11 cellular contexts compared by ENCODE assay signal in the genomic region with DNA sequence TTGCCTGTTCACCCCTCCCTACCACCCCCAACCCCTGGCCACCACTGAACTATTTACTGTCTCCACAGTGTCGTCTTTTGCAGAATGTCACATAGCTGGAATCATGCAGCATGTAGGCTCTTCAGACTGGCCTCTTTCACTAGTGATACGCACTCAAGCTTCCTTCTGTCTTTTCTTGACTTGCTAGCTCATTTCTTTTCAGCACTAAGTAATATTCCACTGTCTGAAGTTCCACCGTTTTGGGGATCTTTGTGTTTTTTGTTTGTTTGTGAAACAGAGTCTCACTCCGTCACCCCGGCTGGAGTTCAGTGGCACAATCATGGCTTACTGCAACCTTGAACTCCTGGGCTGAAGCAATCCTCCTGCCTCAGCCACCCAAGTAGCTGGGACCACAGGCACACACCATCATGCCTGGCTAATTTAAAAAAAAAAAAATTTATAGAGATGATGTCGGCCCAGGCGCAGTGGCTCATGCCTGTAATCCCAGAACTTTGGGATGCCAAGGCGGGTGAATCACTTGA. TPM values are rescaled to one million over a fixed set of nuclear protein-coding genes. Genes with fewer than 3 reads are reported as not detected.
A peak's percentile ranks its signal among the peaks of the same experiment; 100 is the strongest.
DNase-seq lines count a peak whose midpoint lies in the region; ATAC-seq, FAIRE-seq and TF ChIP-seq lines count a peak whose summit lies in the region.
"Had no signal": no experiment of that assay in that cellular context is flagged by ENCODE, and none has a peak within 500 bp of the region (broad histone marks: within the 10 kb centered on the region; RNA-seq: fewer than 3 reads in every experiment).

No MANE protein-coding gene starts in this region.

- H4K8ac ChIP-seq in H9 (replicated peaks; ENCODE audit: insufficient read length, low read depth, low read length) = no peak overlapping the region

- H2BK5ac ChIP-seq in H9 (ENCODE audit: insufficient read length, low read length) = no peak overlapping the region

- no peak overlapping the region for H3K18ac ChIP-seq in H9 (ENCODE audit: insufficient read length, low read depth, low read length)

- POLR2A ChIA-PET in CD4-positive, alpha-beta memory T cell (lab: Charles Lee; ENCODE audit: partially characterized antibody) = no interaction called here
- POLR2A ChIA-PET in PC-3 (lab: Charles Lee; ENCODE audit: unreplicated experiment) = no interaction called here

- no peak overlapping the region for H3K14ac ChIP-seq in H9 (ENCODE audit: insufficient read depth, low read length)

- H3K9me3 ChIP-seq in CD4-positive, alpha-beta memory T cell (ENCODE audit: control insufficient read depth in 1 of 2, low read length in 2 of 2) = no peaks in the 10 kb centered on the region
- no peaks in the 10 kb centered on the region for H3K9me3 ChIP-seq in H9 (ENCODE audit: control insufficient read depth, low read depth, low read length)
- no peaks in the 10 kb centered on the region for H3K9me3 ChIP-seq in PC-3 (ENCODE audit: low read length)
- H3K9me3 ChIP-seq in hepatocyte (ENCODE audit: low read depth) = no peaks in the 10 kb centered on the region
- no peaks in the 10 kb centered on the region for H3K9me3 ChIP-seq in pancreas

- no peak overlapping the region for H3K56ac ChIP-seq in H9 (ENCODE audit: insufficient read length, low read depth, low read length)

- H3K4me1 Mint-ChIP-seq in CD4-positive, alpha-beta memory T cell = peaks cover 5 to 6% (median 6%) of the 10 kb centered on the region in 4 donors
- no peaks in the 10 kb centered on the region for H3K4me1 Mint-ChIP-seq in H9

- no peak for DNase-seq in CD4-positive, alpha-beta memory T cell
- DNase-seq in H9 (no peak), PC-3 (no peak), hepatocyte (ENCODE audit: low spot score) (no peak), pancreas (no peak), NCI-H2107 (lab: John Stamatoyannopoulos, UW) (no peak)
- DNase-seq: kidney, NCI-H2029 treated with DMSO at 0.1 percent for 48 hours had no signal

- H2BK20ac ChIP-seq in H9 (ENCODE audit: low read depth, low read length, poor library complexity, severe bottlenecking) = no peak overlapping the region

- no peaks in the 10 kb centered on the region for H3K23me2 ChIP-seq in H9 (ENCODE audit: insufficient read length, low read depth, low read length, poor library complexity, severe bottlenecking)

- no peak overlapping the region for H4K91ac ChIP-seq in H9 (ENCODE audit: insufficient read length, low read depth, low read length)

- no peaks in the 10 kb centered on the region for H3K79me1 ChIP-seq in H9 (ENCODE audit: insufficient read depth, low read depth, low read length, poor library complexity, severe bottlenecking)

- ATAC-seq in PC-3 = no peak
- no peak for ATAC-seq in pancreas
- ATAC-seq in GM19328 (IDR thresholded peaks at IDR 0.05; ENCODE audit: unreplicated experiment) = no peak
- no peak for ATAC-seq in GM18873 (IDR thresholded peaks at IDR 0.05; ENCODE audit: low FRiP score, unreplicated experiment)

- H2BK12ac ChIP-seq in H9 (ENCODE audit: insufficient read length, low read depth, low read length) = no peak overlapping the region

- H2BK15ac ChIP-seq in H9 (ENCODE audit: low read depth, low read length) = no peak overlapping the region

- CTCF ChIA-PET in CD4-positive, alpha-beta memory T cell (lab: Charles Lee; ENCODE audit: partially characterized antibody) = interaction anchor here (0.7 to 4.4 kb wide), 24 partner anchors 11 to 934 kb away, joined by 3 to 68 read pairs (median 3); a partner anchor contains a TSS
- CTCF ChIA-PET in PC-3 (lab: Charles Lee) = interaction anchor here (0.6 kb wide), 1 partner anchor 193 kb away, joined by 4 read pairs; no protein-coding TSS in a partner anchor

- intact Hi-C loops in CD4-positive, alpha-beta memory T cell (cut with micrococcal nuclease) = loop anchor here (1.0 to 5.0 kb wide), 2 partner anchors 61 to 371 kb away; no protein-coding TSS in a partner anchor
- intact Hi-C loops in PC-3 (cut with micrococcal nuclease) (loop anchor here (1.0 kb wide), 1 partner anchor 77 kb away; no protein-coding TSS in a partner anchor), pancreas (cut with DNase I) (loop anchor here (5.0 to 10.0 kb wide), 3 partner anchors 76 to 231 kb away; no protein-coding TSS in a partner anchor)

- BruUV-seq in PC-3 (replicated peaks; lab: Mats Ljungman, UMichigan) = no TSS peak

- peak overlapping the region; percentile 42 for H3K4me2 ChIP-seq in H9 (ENCODE audit: insufficient read depth, insufficient read length, low read length)
- no peak overlapping the region for H3K4me2 ChIP-seq in PC-3 (ENCODE audit: low read length)
- H3K4me2 ChIP-seq in hepatocyte = peak overlapping the region; percentile 84

- no peak overlapping the region for H2AK5ac ChIP-seq in H9 (ENCODE audit: insufficient read length, low read length)

- H3K9me2 ChIP-seq in PC-3 (replicated peaks; ENCODE audit: low read length) (no peaks in the 10 kb centered on the region), hepatocyte (replicated peaks; ENCODE audit: insufficient read depth) (no peaks in the 10 kb centered on the region)

- no CpG with 5 or more reads among the region's 8 CpGs for WGBS in H9 (ENCODE audit: extremely low coverage, insufficient read length, low lambda C conversion rate)
- WGBS in hepatocyte (ENCODE audit: low lambda C conversion rate, missing lambda C conversion rate) = 92% methylated on average over 8 of the region's 8 CpGs
- 76 to 82% methylated on average over 8 of the region's 8 CpGs for WGBS in pancreas, 2 donors

- FAIRE-seq in pancreas (lab: Jason Lieb, UNC) = no peak
- FAIRE-seq: kidney had no signal

- H3K4me3 Mint-ChIP-seq in CD4-positive, alpha-beta memory T cell = peak overlapping the region in 5 of 8 donors; percentile 64 to 79 (median 72)
- peak overlapping the region in 1 of 2 experiments; percentile 71; a peak in 2 of 5 replicates for H3K4me3 Mint-ChIP-seq in H9

- H2AFZ ChIP-seq in H9 (ENCODE audit: low read length) (no peak overlapping the region), PC-3 (ENCODE audit: low read length) (peak overlapping the region; percentile 75), hepatocyte (no peak overlapping the region)

- H3K23ac ChIP-seq in H9 (ENCODE audit: insufficient read length, low read depth, low read length) = no peak overlapping the region

- H4K5ac ChIP-seq in H9 (ENCODE audit: insufficient read length, low read depth, low read length) = no peak overlapping the region

- no peaks in the 10 kb centered on the region for H3K36me3 Mint-ChIP-seq in CD4-positive, alpha-beta memory T cell
- H3K36me3 Mint-ChIP-seq in H9 (ENCODE audit: insufficient read depth in 1 of 3, low read depth in 3 of 3) = no peaks in the 10 kb centered on the region

- H3K9ac ChIP-seq in H9 (ENCODE audit: extremely low read depth, insufficient read length, low read length) = no peak overlapping the region
- H3K9ac ChIP-seq in PC-3 (ENCODE audit: low read length) = no peak overlapping the region

- no peaks in the 10 kb centered on the region for H3F3A ChIP-seq in PC-3 (ENCODE audit: low read length, unreplicated experiment)

- H3K9me3 Mint-ChIP-seq in CD4-positive, alpha-beta memory T cell = no peaks in the 10 kb centered on the region
- no peaks in the 10 kb centered on the region; a peak in 2 of 5 replicates for H3K9me3 Mint-ChIP-seq in H9

- H3K79me2 ChIP-seq in H9 (ENCODE audit: insufficient read depth, low read length) (no peaks in the 10 kb centered on the region), PC-3 (ENCODE audit: low read length) (no peaks in the 10 kb centered on the region), hepatocyte (no peaks in the 10 kb centered on the region)

- peak overlapping the region in 1 of 2 donors; percentile 24 for H3K4me3 ChIP-seq in CD4-positive, alpha-beta memory T cell (ENCODE audit: low read length in 2 of 2)
- H3K4me3 ChIP-seq in PC-3 (ENCODE audit: low read length) (no peak overlapping the region), hepatocyte (no peak overlapping the region), pancreas (no peak overlapping the region)
- H3K4me3 ChIP-seq: lung had no signal

- H3K27ac ChIP-seq in CD4-positive, alpha-beta memory T cell (ENCODE audit: low read depth, low read length) = no peak overlapping the region
- H3K27ac ChIP-seq in H9 (ENCODE audit: insufficient read length, low read depth, low read length) (no peak overlapping the region), PC-3 (ENCODE audit: low read length) (no peak overlapping the region), hepatocyte (no peak overlapping the region), pancreas (no peak overlapping the region)

- H4K20me1 ChIP-seq in H9 (ENCODE audit: control insufficient read depth, insufficient read depth, insufficient read length) (no peaks in the 10 kb centered on the region), PC-3 (ENCODE audit: low read length) (no peaks in the 10 kb centered on the region), hepatocyte (ENCODE audit: insufficient read depth, poor library complexity, severe bottlenecking) (no peaks in the 10 kb centered on the region)

- no peaks in the 10 kb centered on the region for H3K36me3 ChIP-seq in CD4-positive, alpha-beta memory T cell (ENCODE audit: insufficient read depth, low read length)
- H3K36me3 ChIP-seq in PC-3 (ENCODE audit: low read depth, low read length) (no peaks in the 10 kb centered on the region), hepatocyte (replicated peaks; ENCODE audit: insufficient read depth, low read depth) (no peaks in the 10 kb centered on the region), pancreas (no peaks in the 10 kb centered on the region)

- H3K27me3 Mint-ChIP-seq in CD4-positive, alpha-beta memory T cell = peaks cover 9% of the 10 kb centered on the region in 2 donors
- H3K27me3 Mint-ChIP-seq in H9 (ENCODE audit: low read depth) = peaks cover 61% of the 10 kb centered on the region

- no peak for TF ChIP-seq CTCF in H9 (conservative IDR thresholded peaks at IDR 0.05)
- TF ChIP-seq CTCF in PC-3 (conservative IDR thresholded peaks at IDR 0.05; ENCODE audit: low read depth, low read length) = no peak
- no peak for TF ChIP-seq CTCF in hepatocyte (IDR thresholded peaks at IDR 0.05; ENCODE audit: poor library complexity)
- TF ChIP-seq CTCF in pancreas (IDR thresholded peaks at IDR 0.05) = no peak

- no peak overlapping the region for H3T11ph ChIP-seq in H9 (ENCODE audit: low read length)

- H2BK120ac ChIP-seq in H9 (ENCODE audit: low read depth, low read length, poor library complexity, severe bottlenecking) = no peak overlapping the region

- H3K4me1 ChIP-seq in CD4-positive, alpha-beta memory T cell (ENCODE audit: insufficient read depth, low read length) = peaks cover 10% of the 10 kb centered on the region
- H3K4me1 ChIP-seq in H9 (ENCODE audit: insufficient read depth, low read length) (no peaks in the 10 kb centered on the region), PC-3 (ENCODE audit: insufficient read depth, low read length) (peaks cover 8% of the 10 kb centered on the region; the same call in 1 of the 2 replicates), hepatocyte (ENCODE audit: insufficient read depth) (peaks cover 3% of the 10 kb centered on the region), pancreas (no peaks in the 10 kb centered on the region)

- no peak overlapping the region for H3K4ac ChIP-seq in H9 (ENCODE audit: low read depth, low read length)

- H3K27me3 ChIP-seq in CD4-positive, alpha-beta memory T cell (ENCODE audit: insufficient read depth, low read length) = no peaks in the 10 kb centered on the region
- H3K27me3 ChIP-seq in H9 (ENCODE audit: insufficient read depth, low read length) = peaks cover 5% of the 10 kb centered on the region; the same call in 1 of the 2 replicates
- no peaks in the 10 kb centered on the region for H3K27me3 ChIP-seq in PC-3 (ENCODE audit: low read length)
- H3K27me3 ChIP-seq in hepatocyte = peaks cover 4% of the 10 kb centered on the region
- no peaks in the 10 kb centered on the region for H3K27me3 ChIP-seq in pancreas

- no peak overlapping the region for H3K27ac Mint-ChIP-seq in CD4-positive, alpha-beta memory T cell
- no peak overlapping the region for H3K27ac Mint-ChIP-seq in H9

RNA-seq across cellular contexts. Expression of a gene that starts 43.4 kb away (rescaled TPM):
- total RNA-seq in CD4-positive, alpha-beta memory T cell = 1 to 10 TPM; 2.5 to 3.1 TPM
- 1 to 10 TPM; 4.2 to 5.4 TPM for polyA plus RNA-seq in CD4-positive, alpha-beta memory T cell
- total RNA-seq in H9 (2021) = 8.8 and 9.4 TPM in 2 replicates
- 11.8 and 14.5 TPM in 2 replicates for total RNA-seq in PC-3 (2014; rRNA removed)
- 21.7 and 22.1 TPM in 2 replicates for total RNA-seq in hepatocyte
- 10.8 and 14.4 TPM in 2 replicates for polyA plus RNA-seq in hepatocyte
- 1 to 10 TPM; 1.1 to 2.0 (median 1.6) TPM for total RNA-seq in pancreas
- polyA plus RNA-seq in pancreas = 1 to 10 TPM; 1.5 to 2.9 TPM
